Comparison of ENCODE assay signal across 23 cellular contexts in genomic region chr6:130787726-130788500, GRCh38. TPM values are rescaled to one million over a fixed set of nuclear protein-coding genes. Genes with fewer than 3 reads are reported as not detected.
"Had no signal": no experiment of that assay in that cellular context is flagged by ENCODE, and none has a peak within 500 bp of the region (broad histone marks: within the 10 kb centered on the region; RNA-seq: fewer than 3 reads in every experiment).

No MANE protein-coding gene starts in this region.

- H3K9me3 ChIP-seq: gastrocnemius medialis, neutrophil, pancreas had no signal

- ATAC-seq: activated CD4-positive, CD25-positive, alpha-beta regulatory T cell treated with anti-CD3 and anti-CD28 coated beads, Interleukin-2, amount 50 U/mL, for 24 hours; activated T-cell treated with anti-CD3 and anti-CD28 coated beads, Interleukin-2, amount 50 U/mL, for 72 hours; esophagus mucosa; gastrocnemius medialis; left lobe of liver; natural killer cell; pancreas; sciatic nerve; stimulated activated effector memory CD8-positive, alpha-beta T cell treated with anti-CD3 and anti-CD28 coated beads, Interleukin-12 subunit alpha, Interleukin-12 subunit beta, amount 100 ng/mL, for 72 hours had no signal

- H3K36me3 Mint-ChIP-seq: activated naive CD4-positive, alpha-beta T cell treated with anti-CD3 and anti-CD28 coated beads, Interleukin-2, amount 50 U/mL, for 24 hours; natural killer cell; stimulated activated effector memory CD8-positive, alpha-beta T cell treated with anti-CD3 and anti-CD28 coated beads, Interleukin-12 subunit alpha, Interleukin-12 subunit beta, amount 100 ng/mL, for 72 hours had no signal

- H3K4me2 ChIP-seq: smooth muscle cell had no signal

- H3K9me3 Mint-ChIP-seq: activated naive CD4-positive, alpha-beta T cell treated with anti-CD3 and anti-CD28 coated beads, Interleukin-2, amount 50 U/mL, for 24 hours; natural killer cell; stimulated activated effector memory CD8-positive, alpha-beta T cell treated with anti-CD3 and anti-CD28 coated beads, Interleukin-12 subunit alpha, Interleukin-12 subunit beta, amount 100 ng/mL, for 72 hours had no signal

- H3K27ac Mint-ChIP-seq: activated naive CD4-positive, alpha-beta T cell treated with anti-CD3 and anti-CD28 coated beads, Interleukin-2, amount 50 U/mL, for 24 hours; activated T-cell treated with anti-CD3 and anti-CD28 coated beads, Interleukin-2, amount 50 U/mL, for 72 hours; natural killer cell; stimulated activated effector memory CD8-positive, alpha-beta T cell treated with anti-CD3 and anti-CD28 coated beads, Interleukin-12 subunit alpha, Interleukin-12 subunit beta, amount 100 ng/mL, for 72 hours had no signal

- H3K27me3 ChIP-seq: gastrocnemius medialis, neutrophil, pancreas had no signal

- H3K4me3 Mint-ChIP-seq: activated naive CD4-positive, alpha-beta T cell treated with anti-CD3 and anti-CD28 coated beads, Interleukin-2, amount 50 U/mL, for 24 hours; activated T-cell treated with anti-CD3 and anti-CD28 coated beads, Interleukin-2, amount 50 U/mL, for 72 hours; natural killer cell; stimulated activated effector memory CD8-positive, alpha-beta T cell treated with anti-CD3 and anti-CD28 coated beads, Interleukin-12 subunit alpha, Interleukin-12 subunit beta, amount 100 ng/mL, for 72 hours had no signal

- FAIRE-seq: bronchial epithelial cell, keratinocyte, pancreas had no signal

- DNase-seq: activated CD8-positive, alpha-beta memory T cell treated with anti-CD3 and anti-CD28 coated beads for 24 hours; activated CD8-positive, alpha-beta memory T cell treated with anti-CD3 and anti-CD28 coated beads, Interleukin-2, amount 50 U/mL, for 48 hours; activated effector memory CD4-positive, alpha-beta T cell treated with anti-CD3 and anti-CD28 coated beads, Interleukin-2, amount 50 U/mL, for 16 hours; activated T-cell treated with anti-CD3 and anti-CD28 coated beads, Interleukin-2, amount 50 U/mL, for 72 hours; cerebellar nuclear complex; effector CD4-positive, alpha-beta T cell; gastrocnemius medialis; natural killer cell; pancreas; stimulated activated CD4-positive, alpha-beta T cell treated with anti-CD3 and anti-CD28 coated beads, Interleukin-4, amount 100 ng/mL, for 24 hours had no signal

- H3K27ac ChIP-seq: gastrocnemius medialis, neutrophil, pancreas had no signal

- H3K4me1 Mint-ChIP-seq: activated naive CD4-positive, alpha-beta T cell treated with anti-CD3 and anti-CD28 coated beads, Interleukin-2, amount 50 U/mL, for 24 hours; natural killer cell; stimulated activated effector memory CD8-positive, alpha-beta T cell treated with anti-CD3 and anti-CD28 coated beads, Interleukin-12 subunit alpha, Interleukin-12 subunit beta, amount 100 ng/mL, for 72 hours had no signal

- H3K36me3 ChIP-seq: gastrocnemius medialis, neutrophil, pancreas had no signal

- H3K4me3 ChIP-seq: gastrocnemius medialis, lung, pancreas, smooth muscle cell had no signal

- H3K27me3 Mint-ChIP-seq: activated naive CD4-positive, alpha-beta T cell treated with anti-CD3 and anti-CD28 coated beads, Interleukin-2, amount 50 U/mL, for 24 hours had no signal

- H3K4me1 ChIP-seq: gastrocnemius medialis, pancreas had no signal

RNA-seq across cellular contexts. Expression of gene SMLR1, which starts 39.3 kb away (rescaled TPM):
- total RNA-seq: activated T-cell treated with anti-CD3 and anti-CD28 coated beads, Interleukin-2, amount 50 U/mL, for 72 hours; bronchial epithelial cell; esophagus mucosa; gastrocnemius medialis; lung; natural killer cell; pulmonary artery endothelial cell; sciatic nerve; smooth muscle cell; urinary bladder had no signal
- polyA plus RNA-seq: keratinocyte, lung, smooth muscle cell, urinary bladder had no signal
